In the genomic region with DNA sequence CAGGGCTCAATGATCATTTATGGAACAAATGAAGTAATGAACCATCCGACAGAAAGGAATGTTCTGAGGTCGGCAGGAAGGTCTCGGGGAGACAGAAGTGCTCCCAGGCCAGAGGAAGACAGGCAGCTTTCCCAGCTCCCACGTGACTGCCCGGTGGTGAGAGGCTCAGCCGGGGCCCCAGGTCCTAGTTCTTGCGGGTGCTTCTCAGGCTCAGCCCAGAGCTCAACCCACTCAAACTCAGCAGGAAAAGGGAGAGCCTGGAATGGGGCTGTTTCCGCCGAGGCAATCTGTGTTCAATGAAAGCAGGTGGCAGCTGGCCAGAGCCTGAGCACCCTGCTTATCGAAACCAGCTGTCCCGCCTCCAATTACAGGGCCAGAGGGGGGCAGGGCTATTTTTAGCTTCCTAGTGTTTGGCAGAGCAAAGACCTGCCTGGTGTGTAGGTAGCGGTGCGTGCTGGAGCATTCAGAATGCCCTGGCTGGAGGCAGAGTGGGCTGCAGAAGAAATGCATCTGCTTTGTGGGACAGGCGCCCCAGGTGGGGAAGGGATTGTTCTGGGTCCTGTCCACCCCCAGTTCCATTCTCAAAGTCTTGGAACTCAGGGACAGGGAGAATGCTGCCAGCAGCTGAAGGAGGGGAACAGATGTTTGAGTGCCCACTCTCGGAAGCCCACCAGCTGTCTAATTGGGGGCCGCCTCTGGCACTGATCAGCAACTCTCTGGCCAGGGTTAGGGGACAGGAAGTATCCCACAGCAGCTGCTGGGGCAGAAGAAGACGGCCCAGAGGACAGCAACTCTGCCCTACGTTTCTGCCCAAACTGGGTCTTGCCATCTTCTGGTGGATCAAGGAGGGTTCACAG, we compare ENCODE assay signal across 7 cellular contexts.
A peak's percentile ranks its signal among the peaks of the same experiment; 100 is the strongest.
DNase-seq lines count a peak whose midpoint lies in the region; ATAC-seq and TF ChIP-seq lines count a peak whose summit lies in the region.

No MANE protein-coding gene starts in this region.

- no peaks in the 10 kb centered on the region for H3K9me3 ChIP-seq in SJCRH30 (replicated peaks)

- H3K4me1 ChIP-seq in SJCRH30, result peaks cover 69% of the 10 kb centered on the region

- ATAC-seq in HG03520 (IDR thresholded peaks at IDR 0.05; ENCODE audit: unreplicated experiment) (no peak), GM21390 (IDR thresholded peaks at IDR 0.05; ENCODE audit: unreplicated experiment) (no peak)

- TF ChIP-seq EP300 in Ishikawa (IDR thresholded peaks at IDR 0.05; ENCODE audit: borderline replicate concordance), result peak; percentile 37; the same call in 1 of the 2 replicates

- H3K4me1 Mint-ChIP-seq in nephron progenitor cell, result peaks cover 17% of the 10 kb centered on the region

- H3K9me3 Mint-ChIP-seq in nephron progenitor cell, result no peaks in the 10 kb centered on the region

- H3K27me3 Mint-ChIP-seq in nephron progenitor cell (ENCODE audit: low read depth, poor library complexity), result peaks cover 3% of the 10 kb centered on the region

- no peaks in the 10 kb centered on the region for H3K27me3 ChIP-seq in SJCRH30

- TF ChIP-seq RAD21 in Ishikawa (IDR thresholded peaks at IDR 0.05; ENCODE audit: low read depth), result no peak

- H3K27ac Mint-ChIP-seq in nephron progenitor cell, result no peak overlapping the region

- DNase-seq in SJCRH30 (peak; percentile 100), fibroblast of mammary gland (ENCODE audit: low read depth) (peak; percentile 96), nephron progenitor cell (peak; percentile 66)
- no peak for DNase-seq in effector CD8-positive, alpha-beta T cell (lab: John Stamatoyannopoulos, UW)

- TF ChIP-seq CTCF in fibroblast of mammary gland (conservative IDR thresholded peaks at IDR 0.05; ENCODE audit: control insufficient read depth, insufficient read depth, low read depth, low read length), result no peak
- TF ChIP-seq CTCF in nephron progenitor cell (IDR thresholded peaks at IDR 0.05), result no peak

- H3K36me3 ChIP-seq in SJCRH30, result peaks cover 13% of the 10 kb centered on the region

- H3K4me3 Mint-ChIP-seq in nephron progenitor cell, result no peak overlapping the region

- peak overlapping the region; percentile 96 for H3K27ac ChIP-seq in SJCRH30

- peaks cover 10% of the 10 kb centered on the region for H3K36me3 Mint-ChIP-seq in nephron progenitor cell (ENCODE audit: low read depth)

- H3K4me3 ChIP-seq in SJCRH30, result peak overlapping the region; percentile 23
- H3K4me3 ChIP-seq in fibroblast of mammary gland (ENCODE audit: control insufficient read depth, low read depth, low read length), result no peak overlapping the region

TF ChIP-seq in Ishikawa, 13 proteins besides CTCF, POLR2A, EP300 and RAD21:
- no peak for TF ChIP-seq ZBTB7A (IDR thresholded peaks at IDR 0.05; ENCODE audit: low read depth)
- TF ChIP-seq, protein P1, sequence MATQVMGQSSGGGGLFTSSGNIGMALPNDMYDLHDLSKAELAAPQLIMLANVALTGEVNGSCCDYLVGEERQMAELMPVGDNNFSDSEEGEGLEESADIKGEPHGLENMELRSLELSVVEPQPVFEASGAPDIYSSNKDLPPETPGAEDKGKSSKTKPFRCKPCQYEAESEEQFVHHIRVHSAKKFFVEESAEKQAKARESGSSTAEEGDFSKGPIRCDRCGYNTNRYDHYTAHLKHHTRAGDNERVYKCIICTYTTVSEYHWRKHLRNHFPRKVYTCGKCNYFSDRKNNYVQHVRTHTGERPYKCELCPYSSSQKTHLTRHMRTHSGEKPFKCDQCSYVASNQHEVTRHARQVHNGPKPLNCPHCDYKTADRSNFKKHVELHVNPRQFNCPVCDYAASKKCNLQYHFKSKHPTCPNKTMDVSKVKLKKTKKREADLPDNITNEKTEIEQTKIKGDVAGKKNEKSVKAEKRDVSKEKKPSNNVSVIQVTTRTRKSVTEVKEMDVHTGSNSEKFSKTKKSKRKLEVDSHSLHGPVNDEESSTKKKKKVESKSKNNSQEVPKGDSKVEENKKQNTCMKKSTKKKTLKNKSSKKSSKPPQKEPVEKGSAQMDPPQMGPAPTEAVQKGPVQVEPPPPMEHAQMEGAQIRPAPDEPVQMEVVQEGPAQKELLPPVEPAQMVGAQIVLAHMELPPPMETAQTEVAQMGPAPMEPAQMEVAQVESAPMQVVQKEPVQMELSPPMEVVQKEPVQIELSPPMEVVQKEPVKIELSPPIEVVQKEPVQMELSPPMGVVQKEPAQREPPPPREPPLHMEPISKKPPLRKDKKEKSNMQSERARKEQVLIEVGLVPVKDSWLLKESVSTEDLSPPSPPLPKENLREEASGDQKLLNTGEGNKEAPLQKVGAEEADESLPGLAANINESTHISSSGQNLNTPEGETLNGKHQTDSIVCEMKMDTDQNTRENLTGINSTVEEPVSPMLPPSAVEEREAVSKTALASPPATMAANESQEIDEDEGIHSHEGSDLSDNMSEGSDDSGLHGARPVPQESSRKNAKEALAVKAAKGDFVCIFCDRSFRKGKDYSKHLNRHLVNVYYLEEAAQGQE (IDR thresholded peaks at IDR 0.05; ENCODE audit: low read depth), result no peak
- no peak for TF ChIP-seq CREB1 (IDR thresholded peaks at IDR 0.05; ENCODE audit: low read depth)
- TF ChIP-seq FOXM1 (IDR thresholded peaks at IDR 0.05; ENCODE audit: borderline replicate concordance, low read depth), result no peak
- TF ChIP-seq, protein P2, sequence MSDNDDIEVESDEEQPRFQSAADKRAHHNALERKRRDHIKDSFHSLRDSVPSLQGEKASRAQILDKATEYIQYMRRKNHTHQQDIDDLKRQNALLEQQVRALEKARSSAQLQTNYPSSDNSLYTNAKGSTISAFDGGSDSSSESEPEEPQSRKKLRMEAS (IDR thresholded peaks at IDR 0.05), result 0 out of 2 replicates have a peak, but pooled peaks have one; percentile 34
- no peak for TF ChIP-seq TAF1 (IDR thresholded peaks at IDR 0.05; ENCODE audit: low read depth)
- TF ChIP-seq NFIC (IDR thresholded peaks at IDR 0.05), result peak; percentile 83
- TF ChIP-seq, protein P3, sequence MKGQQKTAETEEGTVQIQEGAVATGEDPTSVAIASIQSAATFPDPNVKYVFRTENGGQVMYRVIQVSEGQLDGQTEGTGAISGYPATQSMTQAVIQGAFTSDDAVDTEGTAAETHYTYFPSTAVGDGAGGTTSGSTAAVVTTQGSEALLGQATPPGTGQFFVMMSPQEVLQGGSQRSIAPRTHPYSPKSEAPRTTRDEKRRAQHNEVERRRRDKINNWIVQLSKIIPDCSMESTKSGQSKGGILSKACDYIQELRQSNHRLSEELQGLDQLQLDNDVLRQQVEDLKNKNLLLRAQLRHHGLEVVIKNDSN (IDR thresholded peaks at IDR 0.05), result peak; percentile 88
- TF ChIP-seq EGR1 (IDR thresholded peaks at IDR 0.05), result 0 out of 2 replicates have a peak, but pooled peaks have one; percentile 31
- no peak; the same call in 1 of the 2 replicates for TF ChIP-seq TEAD4 (IDR thresholded peaks at IDR 0.05)
- no peak for TF ChIP-seq YY1 (IDR thresholded peaks at IDR 0.05; ENCODE audit: low read depth)
- peak; percentile 86 for TF ChIP-seq TCF12 (IDR thresholded peaks at IDR 0.05; ENCODE audit: low read depth)
- no peak for TF ChIP-seq CEBPB (IDR thresholded peaks at IDR 0.05)
